ENCODE assay signal across 21 cellular contexts in the genomic region with DNA sequence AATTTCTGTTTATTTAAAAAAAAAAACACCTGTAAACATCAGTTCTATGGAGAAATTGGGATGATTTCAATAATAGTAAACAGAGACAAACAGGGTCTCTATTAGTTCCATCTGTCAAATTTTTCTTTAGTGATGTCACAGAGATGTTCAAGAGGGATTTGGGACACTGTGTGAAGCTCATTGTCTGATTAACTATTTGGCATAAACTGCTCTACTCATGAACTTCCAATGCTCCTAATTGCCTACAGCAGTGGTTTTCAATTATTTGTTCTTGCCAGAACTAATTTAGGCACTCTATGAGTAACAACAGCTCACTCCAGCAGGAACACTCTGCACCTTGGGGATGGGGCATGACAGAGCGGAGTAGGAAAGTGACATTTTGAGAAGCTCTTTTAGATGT.
"Had no signal": no experiment of that assay in that cellular context is flagged by ENCODE, and none has a peak within 500 bp of the region (broad histone marks: within the 10 kb centered on the region; RNA-seq: fewer than 3 reads in every experiment).

No MANE protein-coding gene starts in this region.

- ATAC-seq: naive thymus-derived CD8-positive, alpha-beta T cell; stimulated activated naive B cell treated with anti-CD40 and anti-IgM and Interleukin-4, amounts not matched to agents 10 μg/mL and 1 μg/mL and 100 μg/mL, for 72 hours had no signal

- DNase-seq: activated CD4-positive, alpha-beta memory T cell treated with anti-CD3 and anti-CD28 coated beads for 36 hours; activated CD4-positive, alpha-beta T cell treated with anti-CD3 and anti-CD28 coated beads for 48 hours; activated CD4-positive, CD25-positive, alpha-beta regulatory T cell; activated effector memory CD4-positive, alpha-beta T cell treated with Interleukin-2 at 50 U/mL for 16 hours; activated naive CD4-positive, alpha-beta T cell treated with anti-CD3 and anti-CD28 coated beads for 36 hours; activated naive CD8-positive, alpha-beta T cell treated with anti-CD3 and anti-CD28 coated beads, Interleukin-2, amount 10 ng/mL, durations not matched to agents 7 days and 5 days; activated T-cell treated with anti-CD3 and anti-CD28 coated beads, Interleukin-2, amount 50 U/mL, for 48 hours; amygdala; cortex of kidney; endodermal cell; hippocampal formation; left ventricle myocardium inferior; naive thymus-derived CD8-positive, alpha-beta T cell; posterior cingulate gyrus; sigmoid colon; stimulated activated CD4-positive, alpha-beta T cell treated with anti-CD3 and anti-CD28 coated beads, Interleukin-2, amount 100 ng/mL, for 48 hours; stimulated activated CD8-positive, alpha-beta memory T cell treated with anti-CD3 and anti-CD28 coated beads, Interleukin-4, amount 100 ng/mL, for 48 hours; stimulated activated naive B cell treated with anti-CD40 and anti-IgM and Interleukin-4, amounts not matched to agents 10 μg/mL and 1 μg/mL and 100 μg/mL, for 72 hours; T1000 had no signal

- H3K4me3 ChIP-seq: left ventricle myocardium inferior, neural progenitor cell, sigmoid colon, thoracic aorta had no signal
